ENCODE assay signal across 8 cellular contexts in the genomic region with DNA sequence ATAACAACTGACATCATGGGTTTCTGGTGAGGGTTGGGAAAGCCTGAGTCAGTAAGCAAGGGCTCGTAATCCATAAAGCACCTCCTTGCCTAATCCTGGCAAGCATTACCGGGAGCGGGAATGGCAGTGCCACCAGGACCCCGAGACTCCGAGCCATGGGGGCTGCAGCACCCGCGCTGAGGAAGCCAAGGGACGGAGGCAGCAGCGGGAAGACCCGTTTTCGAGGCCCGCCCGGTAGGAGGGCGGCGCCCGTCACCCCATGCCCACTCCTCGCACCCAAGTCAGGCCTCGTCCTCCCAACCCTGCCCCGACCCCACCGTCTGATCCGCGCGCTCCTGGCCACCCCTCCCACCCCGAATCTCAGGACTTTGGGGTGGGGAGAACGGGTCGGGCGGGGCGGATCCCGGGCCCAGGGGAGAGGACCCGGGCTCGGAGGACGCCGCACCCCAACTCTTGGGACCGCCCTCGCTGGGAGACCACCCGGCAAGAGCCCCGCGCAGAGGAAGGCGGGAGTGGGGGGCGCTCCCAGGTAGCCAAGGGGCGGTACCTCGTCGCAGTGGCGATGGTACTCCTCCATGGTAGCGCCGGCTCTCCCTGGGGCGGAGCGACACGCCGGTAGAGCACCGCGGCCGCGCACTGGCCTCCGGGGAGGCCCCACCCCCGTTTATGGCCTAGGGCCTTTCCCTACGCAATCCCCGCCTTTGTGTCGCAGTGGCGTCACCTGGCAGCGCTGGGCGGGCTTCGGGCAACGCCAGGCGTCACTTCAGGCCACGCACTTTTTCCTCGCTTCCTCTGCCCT. TPM values are rescaled to one million over a fixed set of nuclear protein-coding genes. Genes with fewer than 3 reads are reported as not detected.
DNase-seq lines count a peak whose midpoint lies in the region; ATAC-seq and TF ChIP-seq lines count a peak whose summit lies in the region.

Gene DYNLT3, minus strand, starts transcription at position 638 of the 799 bp plus-strand sequence. Its CDS starts 61 bp downstream, at position 577.

- H3K27me3 Mint-ChIP-seq in natural killer cell treated with Interleukin-12 subunit alpha and Interleukin-12 subunit beta and Interleukin-15 and Interleukin-18, amount 100 ng/mL, for 72 hours: peaks cover 0 to 7% of the 10 kb centered on the region in 2 donors
- H3K27me3 Mint-ChIP-seq in stimulated activated naive CD8-positive, alpha-beta T cell treated with anti-CD3 and anti-CD28 coated beads, Interleukin-15, Interleukin-2, amounts not matched to agents 100 ng/mL and 50 ng/mL, for 24 hours: no peaks in the 10 kb centered on the region

- DNase-seq in DMS 273 treated with DMSO at 0.1 percent for 48 hours (lab: John Stamatoyannopoulos, UW): peak; percentile 65
- DNase-seq in RPMI8226: peak; percentile 87
- DNase-seq in activated effector memory CD4-positive, alpha-beta T cell treated with Interleukin-2 at 50 U/mL for 16 hours: peak; percentile 71
- DNase-seq in fibroblast of the aortic adventitia (ENCODE audit: low read depth): peak; percentile 53
- DNase-seq in natural killer cell treated with Interleukin-12 subunit alpha and Interleukin-12 subunit beta and Interleukin-15 and Interleukin-18, amount 100 ng/mL, for 72 hours (ENCODE audit: low spot score): peak; percentile 89

- TF ChIP-seq CTCF in fibroblast of the aortic adventitia (IDR thresholded peaks at IDR 0.05; ENCODE audit: insufficient read depth, low read length): no peak

- peak within 1 kb of the TSS; percentile 72 for H3K4me3 Mint-ChIP-seq in natural killer cell treated with Interleukin-12 subunit alpha and Interleukin-12 subunit beta and Interleukin-15 and Interleukin-18, amount 100 ng/mL, for 72 hours
- H3K4me3 Mint-ChIP-seq in stimulated activated naive CD8-positive, alpha-beta T cell treated with anti-CD3 and anti-CD28 coated beads, Interleukin-15, Interleukin-2, amounts not matched to agents 100 ng/mL and 50 ng/mL, for 24 hours: peak within 1 kb of the TSS; percentile 80

- peak; percentile 100 for ATAC-seq in GM21528 (IDR thresholded peaks at IDR 0.05; ENCODE audit: low FRiP score, unreplicated experiment)
- ATAC-seq in natural killer cell treated with Interleukin-12 subunit alpha and Interleukin-12 subunit beta and Interleukin-15 and Interleukin-18, amount 100 ng/mL, for 72 hours: peak; percentile 99 to 100

- H3K27ac Mint-ChIP-seq in natural killer cell treated with Interleukin-12 subunit alpha and Interleukin-12 subunit beta and Interleukin-15 and Interleukin-18, amount 100 ng/mL, for 72 hours: peak within 1 kb of the TSS; percentile 49 to 79
- H3K27ac Mint-ChIP-seq in stimulated activated naive CD8-positive, alpha-beta T cell treated with anti-CD3 and anti-CD28 coated beads, Interleukin-15, Interleukin-2, amounts not matched to agents 100 ng/mL and 50 ng/mL, for 24 hours: peak within 1 kb of the TSS; percentile 93

- no peak for TF ChIP-seq RAD21 in Ishikawa (IDR thresholded peaks at IDR 0.05; ENCODE audit: low read depth)

- H3K4me3 ChIP-seq in fibroblast of the aortic adventitia (ENCODE audit: low read depth, low read length): peak within 1 kb of the TSS; percentile 72

- no peaks in the 10 kb centered on the region for H3K36me3 Mint-ChIP-seq in natural killer cell treated with Interleukin-12 subunit alpha and Interleukin-12 subunit beta and Interleukin-15 and Interleukin-18, amount 100 ng/mL, for 72 hours
- peaks cover 6% of the 10 kb centered on the region for H3K36me3 Mint-ChIP-seq in stimulated activated naive CD8-positive, alpha-beta T cell treated with anti-CD3 and anti-CD28 coated beads, Interleukin-15, Interleukin-2, amounts not matched to agents 100 ng/mL and 50 ng/mL, for 24 hours (ENCODE audit: low read depth)

- no peaks in the 10 kb centered on the region for H3K9me3 Mint-ChIP-seq in natural killer cell treated with Interleukin-12 subunit alpha and Interleukin-12 subunit beta and Interleukin-15 and Interleukin-18, amount 100 ng/mL, for 72 hours
- H3K9me3 Mint-ChIP-seq in stimulated activated naive CD8-positive, alpha-beta T cell treated with anti-CD3 and anti-CD28 coated beads, Interleukin-15, Interleukin-2, amounts not matched to agents 100 ng/mL and 50 ng/mL, for 24 hours: no peaks in the 10 kb centered on the region

- no peak for TF ChIP-seq EP300 in Ishikawa (IDR thresholded peaks at IDR 0.05; ENCODE audit: borderline replicate concordance)

- H3K4me1 Mint-ChIP-seq in natural killer cell treated with Interleukin-12 subunit alpha and Interleukin-12 subunit beta and Interleukin-15 and Interleukin-18, amount 100 ng/mL, for 72 hours (ENCODE audit: low read depth in 2 of 2): peaks cover 0 to 10% of the 10 kb centered on the region in 2 donors
- H3K4me1 Mint-ChIP-seq in stimulated activated naive CD8-positive, alpha-beta T cell treated with anti-CD3 and anti-CD28 coated beads, Interleukin-15, Interleukin-2, amounts not matched to agents 100 ng/mL and 50 ng/mL, for 24 hours (ENCODE audit: low read depth): peaks cover 30% of the 10 kb centered on the region

TF ChIP-seq in Ishikawa, 13 proteins besides CTCF, POLR2A, EP300 and RAD21:
- TF ChIP-seq EGR1 (IDR thresholded peaks at IDR 0.05) (no peak), TEAD4 (IDR thresholded peaks at IDR 0.05) (no peak), CEBPB (IDR thresholded peaks at IDR 0.05) (no peak), TCF12 (IDR thresholded peaks at IDR 0.05; ENCODE audit: low read depth) (no peak), ZBTB7A (IDR thresholded peaks at IDR 0.05; ENCODE audit: low read depth) (no peak), NFIC (IDR thresholded peaks at IDR 0.05) (no peak), TAF1 (IDR thresholded peaks at IDR 0.05; ENCODE audit: low read depth) (peak; percentile 17; the same call in 1 of the 2 replicates), REST (IDR thresholded peaks at IDR 0.05; ENCODE audit: low read depth) (no peak), YY1 (IDR thresholded peaks at IDR 0.05; ENCODE audit: low read depth) (peak; percentile 7; the same call in 1 of the 2 replicates), CREB1 (IDR thresholded peaks at IDR 0.05; ENCODE audit: low read depth) (peak; percentile 76), FOXM1 (IDR thresholded peaks at IDR 0.05; ENCODE audit: borderline replicate concordance, low read depth) (no peak)
- TF ChIP-seq, protein P1, sequence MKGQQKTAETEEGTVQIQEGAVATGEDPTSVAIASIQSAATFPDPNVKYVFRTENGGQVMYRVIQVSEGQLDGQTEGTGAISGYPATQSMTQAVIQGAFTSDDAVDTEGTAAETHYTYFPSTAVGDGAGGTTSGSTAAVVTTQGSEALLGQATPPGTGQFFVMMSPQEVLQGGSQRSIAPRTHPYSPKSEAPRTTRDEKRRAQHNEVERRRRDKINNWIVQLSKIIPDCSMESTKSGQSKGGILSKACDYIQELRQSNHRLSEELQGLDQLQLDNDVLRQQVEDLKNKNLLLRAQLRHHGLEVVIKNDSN (IDR thresholded peaks at IDR 0.05): no peak
- TF ChIP-seq, protein P2, sequence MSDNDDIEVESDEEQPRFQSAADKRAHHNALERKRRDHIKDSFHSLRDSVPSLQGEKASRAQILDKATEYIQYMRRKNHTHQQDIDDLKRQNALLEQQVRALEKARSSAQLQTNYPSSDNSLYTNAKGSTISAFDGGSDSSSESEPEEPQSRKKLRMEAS (IDR thresholded peaks at IDR 0.05): peak; percentile 69

RNA-seq across cellular contexts. Expression of gene DYNLT3, which starts in this region (rescaled TPM):
- 19.4 and 64.2 TPM in 2 replicates for total RNA-seq in fibroblast of the aortic adventitia (ENCODE audit: low replicate concordance)
- 10 to 100 TPM in 1 of 2 donors, 1 to 10 TPM in 1; 8.9 to 21.4 TPM for total RNA-seq in natural killer cell treated with Interleukin-12 subunit alpha and Interleukin-12 subunit beta and Interleukin-15 and Interleukin-18, amount 100 ng/mL, for 72 hours

Comparison
In these comparisons a context has a peak if more than half of its experiments do, and no peak if none do; other contexts are left out.
1. Peak in every context shown above with its lines: DNase-seq, ATAC-seq and H3K4me3 ChIP-seq.